In the genomic region with DNA sequence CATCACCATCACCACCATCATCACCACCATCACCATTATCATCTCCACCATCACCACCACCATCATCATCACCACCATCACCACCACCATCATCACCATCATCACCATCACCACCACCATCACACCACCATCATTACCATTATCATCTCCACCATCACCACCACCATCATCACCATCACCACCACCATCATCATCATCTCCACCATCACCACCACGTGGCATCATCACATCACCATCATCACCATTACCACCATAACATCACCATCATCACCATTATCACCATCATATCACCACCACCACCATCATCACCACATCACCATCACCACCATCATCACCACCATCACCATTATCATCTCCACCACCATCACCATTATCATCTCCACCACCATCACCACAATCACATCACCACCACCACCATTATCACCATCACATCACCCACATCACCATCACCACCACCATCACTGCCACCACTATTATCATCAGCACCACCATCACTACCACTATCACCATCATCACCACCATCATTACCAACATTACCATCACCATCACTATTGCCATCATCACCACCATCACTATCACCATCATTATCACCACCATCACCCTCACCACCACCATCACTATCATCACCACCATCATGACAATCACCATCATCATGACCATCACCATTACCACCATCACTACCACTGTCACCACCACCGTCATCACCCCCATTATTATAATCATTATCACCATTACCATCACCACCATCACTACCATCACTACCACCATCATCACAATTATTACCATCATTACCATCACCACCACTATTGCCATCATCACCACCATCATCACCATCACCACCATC, we compare ENCODE assay signal across 18 cellular contexts.
DNase-seq lines count a peak whose midpoint lies in the region; ATAC-seq, FAIRE-seq and TF ChIP-seq lines count a peak whose summit lies in the region.
"Had no signal": no experiment of that assay in that cellular context is flagged by ENCODE, and none has a peak within 500 bp of the region (broad histone marks: within the 10 kb centered on the region; RNA-seq: fewer than 3 reads in every experiment).

No MANE protein-coding gene starts in this region.

- no peak overlapping the region for H3K23ac ChIP-seq in IMR-90 (ENCODE audit: low read depth, low read length)

- no peak overlapping the region for H3K14ac ChIP-seq in IMR-90 (replicated peaks; ENCODE audit: low read depth, low read length)

- no peak overlapping the region for H3K4ac ChIP-seq in IMR-90 (ENCODE audit: low read depth, low read length)

- TF ChIP-seq CTCF in HepG2 (CRISPR knock-in tag; IDR thresholded peaks at IDR 0.05) = no peak
- TF ChIP-seq CTCF in right lobe of liver (IDR thresholded peaks at IDR 0.05) = no peak
- TF ChIP-seq CTCF in IMR-90 (conservative IDR thresholded peaks at IDR 0.05; ENCODE audit: low read depth, low read length) = no peak
- no peak for TF ChIP-seq CTCF in endothelial cell of umbilical vein (IDR thresholded peaks at IDR 0.05; ENCODE audit: extremely low read depth in 1 of 2, insufficient read depth in 1 of 2, low read depth in 1 of 2, low read length in 2 of 2)
- no peak for TF ChIP-seq CTCF in spleen (IDR thresholded peaks at IDR 0.05 in 8 of 11, conservative IDR thresholded peaks at IDR 0.05 in 3 of 11)

- no peak for TF ChIP-seq EP300 in HepG2 (IDR thresholded peaks at IDR 0.05; ENCODE audit: low read depth in 2 of 2, low read length in 2 of 2)
- TF ChIP-seq EP300 in HepG2 (CRISPR knock-in tag; IDR thresholded peaks at IDR 0.05; ENCODE audit: borderline replicate concordance) = no peak

- FAIRE-seq in HepG2 (lab: Jason Lieb, UNC) = peak; percentile 36
- peak; percentile 24 for FAIRE-seq in endothelial cell of umbilical vein (lab: Jason Lieb, UNC)
- FAIRE-seq in urothelium cell line (lab: Jason Lieb, UNC) = peak; percentile 100
- FAIRE-seq: A549, D721Med, G401.6 had no signal

- H2BK15ac ChIP-seq in IMR-90 (ENCODE audit: low read depth, low read length) = no peak overlapping the region

- H2AK9ac ChIP-seq in IMR-90 (replicated peaks; ENCODE audit: low read depth, low read length, poor library complexity) = no peak overlapping the region

- H3K79me2 ChIP-seq in HepG2 (ENCODE audit: insufficient read depth, low read length) (no peaks in the 10 kb centered on the region), endothelial cell of umbilical vein (ENCODE audit: control insufficient read depth, insufficient read depth, low read length) (no peaks in the 10 kb centered on the region)

- no peaks in the 10 kb centered on the region for H3K79me1 ChIP-seq in IMR-90 (ENCODE audit: low read depth in 1 of 2, low read length in 2 of 2)

- peaks cover 9% of the 10 kb centered on the region for H3K9me1 ChIP-seq in IMR-90 (ENCODE audit: insufficient read depth, low read length)
- no peaks in the 10 kb centered on the region for H3K9me1 ChIP-seq in endothelial cell of umbilical vein (replicated peaks; ENCODE audit: control insufficient read depth, extremely low read depth, insufficient read depth, low read length)

- H3K9ac ChIP-seq in HepG2 (ENCODE audit: insufficient read depth, low read depth, low read length) (no peak overlapping the region), IMR-90 (ENCODE audit: low read depth, low read length) (no peak overlapping the region), endothelial cell of umbilical vein (replicated peaks; ENCODE audit: extremely low read depth, insufficient read depth, low read length) (no peak overlapping the region)

- H2BK5ac ChIP-seq in IMR-90 (ENCODE audit: low read depth, low read length, poor library complexity, severe bottlenecking) = peak overlapping the region; percentile 64

- CTCF ChIA-PET in HepG2 (lab: Yijun Ruan, JAX; ENCODE audit: low intra/inter-chr PET ratio, low total read pairs) (no interaction called here), IMR-90 (lab: Yijun Ruan, JAX) (no interaction called here), endothelial cell of umbilical vein (lab: Charles Lee) (no interaction called here)

- H4K91ac ChIP-seq in IMR-90 (ENCODE audit: insufficient read depth, low read depth, low read length) = no peak overlapping the region

- dilution Hi-C loops in IMR-90 (cut with HindIII; ENCODE audit: low sequenced_read_pairs, unreplicated experiment) (no loop called here), endothelial cell of umbilical vein (cut with MboI; ENCODE audit: extremely low pct_ligation_motif_present, low sequenced_read_pairs) (loop anchor here (25.0 kb wide), 1 partner anchor 159 kb away; no protein-coding TSS in a partner anchor)

- DNase-seq in HepG2 (ENCODE audit: low spot score) (no peak), right lobe of liver (no peak), IMR-90 (no peak), endothelial cell of umbilical vein (ENCODE audit: low read depth, low spot score) (no peak), urothelium cell line (ENCODE audit: low spot score) (no peak), NCI-H2029 (lab: John Stamatoyannopoulos, UW) (no peak), spleen (no peak)
- DNase-seq: AML-193; Caco-2; CD4-positive, alpha-beta T cell; HCEC 1CT; KG1 had no signal

- H4K5ac ChIP-seq in IMR-90 (ENCODE audit: low read depth, low read length) = no peak overlapping the region

- TF ChIP-seq RAD21 in HepG2 (CRISPR knock-in tag; IDR thresholded peaks at IDR 0.05) (no peak), IMR-90 (IDR thresholded peaks at IDR 0.05; ENCODE audit: low read length) (no peak)

- TF ChIP-seq POLR2A in HepG2 (IDR thresholded peaks at IDR 0.05; ENCODE audit: insufficient read depth in 1 of 2, low read depth in 2 of 2, low read length in 2 of 2) (no peak), right lobe of liver (IDR thresholded peaks at IDR 0.05) (no peak), IMR-90 (IDR thresholded peaks at IDR 0.05; ENCODE audit: low read depth, low read length) (no peak), endothelial cell of umbilical vein (IDR thresholded peaks at IDR 0.05; ENCODE audit: low read depth, low read length) (no peak), spleen (IDR thresholded peaks at IDR 0.05) (no peak)

- no peak overlapping the region for H3K18ac ChIP-seq in IMR-90 (ENCODE audit: low read depth, low read length)

- no peak for ATAC-seq in HepG2
- no peak for ATAC-seq in right lobe of liver
- no peak for ATAC-seq in IMR-90 (ENCODE audit: low read depth)
- no peak for ATAC-seq in GM19467 (IDR thresholded peaks at IDR 0.05; ENCODE audit: unreplicated experiment)
- ATAC-seq: A549 had no signal

- H3K9me3 ChIP-seq in HepG2 (ENCODE audit: low read length) = no peaks in the 10 kb centered on the region
- H3K9me3 ChIP-seq in right lobe of liver = no peaks in the 10 kb centered on the region
- H3K9me3 ChIP-seq in IMR-90 (ENCODE audit: control insufficient read depth, insufficient read depth, low read length) = no peaks in the 10 kb centered on the region
- no peaks in the 10 kb centered on the region for H3K9me3 ChIP-seq in endothelial cell of umbilical vein (replicated peaks; ENCODE audit: control insufficient read depth, insufficient read depth, low read length)
- no peaks in the 10 kb centered on the region for H3K9me3 ChIP-seq in spleen
- H3K9me3 ChIP-seq: A549, Caco-2 had no signal

- 39% methylated on average over 2 of the region's 2 CpGs for WGBS in HepG2 (ENCODE audit: low lambda C conversion rate)
- WGBS in right lobe of liver (ENCODE audit: insufficient coverage, low coverage, low lambda C conversion rate, missing lambda C conversion rate) = 72% methylated on average over 2 of the region's 2 CpGs
- 47% methylated on average over 2 of the region's 2 CpGs; no CpG with 5 or more reads in 1 of the 2 experiments for whole genome bisulfite sequencing in IMR-90 (ENCODE audit: extremely low coverage in 2 of 2, insufficient read length in 1 of 2), 2 experiments
- WGBS in spleen, 5 donors = 81 to 89% (median 83%) methylated on average over 2 of the region's 2 CpGs

- H3K56ac ChIP-seq in IMR-90 (ENCODE audit: extremely low read depth, insufficient read depth, low read length) = no peak overlapping the region

- BruUV-seq in HepG2 (replicated peaks; lab: Mats Ljungman, UMichigan) (no TSS peak), IMR-90 (replicated peaks; lab: Mats Ljungman, UMichigan) (no TSS peak), endothelial cell of umbilical vein (replicated peaks; lab: Mats Ljungman, UMichigan) (no TSS peak)

- H3K27ac ChIP-seq in HepG2 (ENCODE audit: extremely low read length, insufficient read depth, low read length) (no peak overlapping the region), right lobe of liver (no peak overlapping the region), IMR-90 (ENCODE audit: insufficient read depth, low read length) (no peak overlapping the region), endothelial cell of umbilical vein (ENCODE audit: insufficient read depth, low read depth, low read length) (no peak overlapping the region), spleen (no peak overlapping the region)
- H3K27ac ChIP-seq: 22Rv1, A549, C4-2B had no signal

- H3K4me1 ChIP-seq in HepG2 (ENCODE audit: insufficient read depth, low read length) = peaks cover 9% of the 10 kb centered on the region; the same call in 1 of the 2 replicates
- no peaks in the 10 kb centered on the region for H3K4me1 ChIP-seq in right lobe of liver
- peaks cover 10% of the 10 kb centered on the region for H3K4me1 ChIP-seq in IMR-90 (ENCODE audit: control insufficient read depth, insufficient read depth, low read length)
- no peaks in the 10 kb centered on the region for H3K4me1 ChIP-seq in endothelial cell of umbilical vein (ENCODE audit: control insufficient read depth, extremely low read depth, insufficient read depth, low read length)
- H3K4me1 ChIP-seq in spleen = peaks cover 0 to 9% (median 0%) of the 10 kb centered on the region in 6 donors
- H3K4me1 ChIP-seq: A549 had no signal

- in situ Hi-C loops in HepG2 (cut with HindIII; ENCODE audit: extremely low pct_ligation_motif_present, low pct_unique_long_range_greater_than_20kb) = no loop called here
- in situ Hi-C loops in IMR-90 (cut with MboI; ENCODE audit: low sequenced_read_pairs) = loop anchor here (25.0 kb wide), 1 partner anchor 484 kb away; no protein-coding TSS in a partner anchor

- intact Hi-C loops in HepG2 (cut with micrococcal nuclease; ENCODE audit: unreplicated experiment) (no loop called here), right lobe of liver (cut with DNase I) (no loop called here), IMR-90 (cut with micrococcal nuclease) (no loop called here), endothelial cell of umbilical vein (cut with micrococcal nuclease) (no loop called here), spleen (cut with DNase I; ENCODE audit: low total_unique reads) (no loop called here)

- no peak overlapping the region for H2BK120ac ChIP-seq in IMR-90 (ENCODE audit: low read depth, low read length)

- no peak overlapping the region for H2AK5ac ChIP-seq in IMR-90 (ENCODE audit: low read depth, low read length)

- H3K4me2 ChIP-seq in HepG2 (ENCODE audit: low read depth, low read length) = no peak overlapping the region
- H3K4me2 ChIP-seq in IMR-90 (ENCODE audit: low read depth, low read length) = no peak overlapping the region
- H3K4me2 ChIP-seq in endothelial cell of umbilical vein (ENCODE audit: insufficient read depth, low read length) = no peak overlapping the region
- H3K4me2 ChIP-seq: A549 had no signal

- H3K4me3 ChIP-seq in HepG2 (replicated peaks in 1 of 3; ENCODE audit: insufficient read depth in 1 of 3, low read depth in 2 of 3, low read length in 3 of 3) (no peak overlapping the region), right lobe of liver (no peak overlapping the region), IMR-90 (ENCODE audit: insufficient read depth, low read depth, low read length) (no peak overlapping the region), endothelial cell of umbilical vein (replicated peaks in 1 of 3; ENCODE audit: insufficient read depth in 1 of 3, low read depth in 1 of 3, low read length in 3 of 3) (no peak overlapping the region), spleen (no peak overlapping the region)
- H3K4me3 ChIP-seq: A549 had no signal

- H4K8ac ChIP-seq in IMR-90 (ENCODE audit: low read depth in 2 of 2, low read length in 2 of 2) = no peak overlapping the region

- H3K36me3 ChIP-seq in HepG2 (replicated peaks in 1 of 2; ENCODE audit: control insufficient read depth in 1 of 2, insufficient read depth in 2 of 2, low read length in 2 of 2) = 0 out of 5 replicates have a peak, but pooled peaks cover 0 to 1% of the 10 kb centered on the region in 2 experiments
- no peaks in the 10 kb centered on the region for H3K36me3 ChIP-seq in right lobe of liver
- no peaks in the 10 kb centered on the region for H3K36me3 ChIP-seq in IMR-90 (ENCODE audit: control insufficient read depth, insufficient read depth, low read length)
- no peaks in the 10 kb centered on the region for H3K36me3 ChIP-seq in endothelial cell of umbilical vein (ENCODE audit: control insufficient read depth in 2 of 2, extremely low read depth in 1 of 2, insufficient read depth in 2 of 2, low read length in 2 of 2)
- H3K36me3 ChIP-seq in spleen = no peaks in the 10 kb centered on the region

- H4K20me1 ChIP-seq in HepG2 (ENCODE audit: insufficient read depth, low read length) (no peaks in the 10 kb centered on the region), IMR-90 (ENCODE audit: insufficient read depth, low read length) (no peaks in the 10 kb centered on the region), endothelial cell of umbilical vein (replicated peaks; ENCODE audit: control insufficient read depth, extremely low read depth, insufficient read depth, low read length) (no peaks in the 10 kb centered on the region)

- POLR2A ChIA-PET in HepG2 (lab: Yijun Ruan, JAX) = no interaction called here
- POLR2A ChIA-PET in IMR-90 (lab: Charles Lee; ENCODE audit: unreplicated experiment) = no interaction called here
- POLR2A ChIA-PET in endothelial cell of umbilical vein (lab: Charles Lee) = no interaction called here

- H2BK20ac ChIP-seq in IMR-90 (ENCODE audit: low read depth, low read length) = no peak overlapping the region

- H3K27me3 ChIP-seq in HepG2 (ENCODE audit: control insufficient read depth in 1 of 2, insufficient read depth in 2 of 2, low read length in 2 of 2) = peaks cover 0 to 27% of the 10 kb centered on the region in 2 experiments; a peak in 4 of 5 replicates
- H3K27me3 ChIP-seq in right lobe of liver = no peaks in the 10 kb centered on the region
- H3K27me3 ChIP-seq in IMR-90 (ENCODE audit: control insufficient read depth, insufficient read depth, low read length) = peaks cover 17% of the 10 kb centered on the region
- H3K27me3 ChIP-seq in endothelial cell of umbilical vein (ENCODE audit: control insufficient read depth in 2 of 2, insufficient read depth in 2 of 2, low read length in 2 of 2) = peaks cover 0 to 5% of the 10 kb centered on the region in 2 experiments
- peaks cover 0 to 15% (median 0%) of the 10 kb centered on the region in 7 donors for H3K27me3 ChIP-seq in spleen (replicated peaks in 1 of 7)

- H2AFZ ChIP-seq in HepG2 (ENCODE audit: low read length) = no peak overlapping the region
- no peak overlapping the region for H2AFZ ChIP-seq in IMR-90 (replicated peaks; ENCODE audit: low read length, poor library complexity)
- H2AFZ ChIP-seq in endothelial cell of umbilical vein (ENCODE audit: low read depth, low read length) = no peak overlapping the region
